Comparison of ENCODE assay signal across 9 cellular contexts in genomic region chr2:121283670-121284245, GRCh38. TPM values are rescaled to one million over a fixed set of nuclear protein-coding genes. Genes with fewer than 3 reads are reported as not detected.
DNase-seq lines count a peak whose midpoint lies in the region; ATAC-seq and TF ChIP-seq lines count a peak whose summit lies in the region.
"Had no signal": no experiment of that assay in that cellular context is flagged by ENCODE, and none has a peak within 500 bp of the region (broad histone marks: within the 10 kb centered on the region; RNA-seq: fewer than 3 reads in every experiment).

No MANE protein-coding gene starts in this region.

- peaks cover 77% of the 10 kb centered on the region for H3K27me3 Mint-ChIP-seq in progenitor cell of endocrine pancreas

- no peaks in the 10 kb centered on the region for H3K9me2 ChIP-seq in OCI-LY1 (ENCODE audit: low read depth, low read length)

- no peaks in the 10 kb centered on the region for H3K36me3 Mint-ChIP-seq in progenitor cell of endocrine pancreas (ENCODE audit: insufficient read depth)

- no peak overlapping the region for H3K9ac ChIP-seq in OCI-LY1 (ENCODE audit: low read length)

- 44 to 45% methylated on average over 6 of the region's 6 CpGs for WGBS in esophagus, 2 donors

- H3K4me1 Mint-ChIP-seq in progenitor cell of endocrine pancreas (ENCODE audit: low read depth), result peaks cover 3% of the 10 kb centered on the region

- no peak overlapping the region for H3K27ac ChIP-seq in OCI-LY1 (ENCODE audit: low read depth, low read length, poor library complexity, severe bottlenecking)
- H3K27ac ChIP-seq in esophagus (ENCODE audit: low read depth in 2 of 2, low read length in 1 of 2), result peak overlapping the region; percentile 9 to 42

- peak overlapping the region; percentile 69 for H3K4me3 Mint-ChIP-seq in progenitor cell of endocrine pancreas (ENCODE audit: low read depth)

- H3K4me2 ChIP-seq in OCI-LY1 (ENCODE audit: low read length), result peak overlapping the region; percentile 70; the same call in 1 of the 2 replicates

- H3K4me3 ChIP-seq in OCI-LY1 (ENCODE audit: low read depth, low read length, poor library complexity, severe bottlenecking) (no peak overlapping the region), esophagus (ENCODE audit: low read depth in 1 of 2, low read length in 2 of 2) (peak overlapping the region; percentile 56 to 71)

- no peaks in the 10 kb centered on the region for H3K36me3 ChIP-seq in OCI-LY1 (ENCODE audit: insufficient read depth, low read length)
- H3K36me3 ChIP-seq in esophagus (ENCODE audit: control insufficient read depth in 2 of 2, insufficient read depth in 2 of 2, low read length in 1 of 2), result peaks cover 0 to 7% of the 10 kb centered on the region in 2 donors

- DNase-seq in EL (peak; percentile 9), progenitor cell of endocrine pancreas (ENCODE audit: low spot score, unreplicated experiment) (no peak), DMS153 (lab: John Stamatoyannopoulos, UW) (no peak)
- DNase-seq: NCI-H2081 treated with DMSO at 0.1 percent for 48 hours had no signal

- no peaks in the 10 kb centered on the region for H4K20me1 ChIP-seq in OCI-LY1 (ENCODE audit: insufficient read depth, low read length)

- no peak overlapping the region for H2AFZ ChIP-seq in OCI-LY1 (ENCODE audit: low read length)

- no peak overlapping the region for H3K27ac Mint-ChIP-seq in progenitor cell of endocrine pancreas

- no peaks in the 10 kb centered on the region for H3K9me3 Mint-ChIP-seq in progenitor cell of endocrine pancreas (ENCODE audit: low read depth)

- H3K27me3 ChIP-seq in OCI-LY1 (ENCODE audit: insufficient read depth, low read length) (no peaks in the 10 kb centered on the region), esophagus (ENCODE audit: control insufficient read depth in 1 of 2, insufficient read depth in 2 of 2, low read length in 2 of 2) (no peaks in the 10 kb centered on the region)

- no peak for TF ChIP-seq CTCF in OCI-LY1 (IDR thresholded peaks at IDR 0.05; ENCODE audit: low read length)
- TF ChIP-seq CTCF in progenitor cell of endocrine pancreas (IDR thresholded peaks at IDR 0.05; ENCODE audit: unreplicated experiment), result no peak

- ATAC-seq in HG03108 (IDR thresholded peaks at IDR 0.05; ENCODE audit: unreplicated experiment), result no peak
- no peak for ATAC-seq in GM19035 (IDR thresholded peaks at IDR 0.05; ENCODE audit: unreplicated experiment)
- no peak for ATAC-seq in HG03039 (IDR thresholded peaks at IDR 0.05; ENCODE audit: unreplicated experiment)

- H3F3A ChIP-seq in OCI-LY1 (ENCODE audit: insufficient read depth, low read length), result no peaks in the 10 kb centered on the region

- peaks cover 10% of the 10 kb centered on the region for H3K4me1 ChIP-seq in OCI-LY1 (ENCODE audit: insufficient read depth, low read length, severe bottlenecking)
- H3K4me1 ChIP-seq in esophagus (ENCODE audit: control insufficient read depth in 2 of 2, insufficient read depth in 2 of 2, low read length in 1 of 2), result peaks cover 0 to 2% of the 10 kb centered on the region in 2 donors

- H3K9me3 ChIP-seq in OCI-LY1 (ENCODE audit: low read length) (no peaks in the 10 kb centered on the region), esophagus (ENCODE audit: control insufficient read depth in 2 of 2, insufficient read depth in 1 of 2, low read depth in 1 of 2, low read length in 1 of 2) (no peaks in the 10 kb centered on the region)

- no peaks in the 10 kb centered on the region for H3K79me2 ChIP-seq in OCI-LY1 (ENCODE audit: insufficient read depth, low read length)

RNA-seq across cellular contexts. Expression of gene TFCP2L1, which starts 1.2 kb away (rescaled TPM):
- polyA plus RNA-seq in esophagus, result 1 to 10 TPM; 4.3 to 8.6 TPM
- total RNA-seq in progenitor cell of endocrine pancreas, result 0.78 and 0.86 TPM in 2 replicates
